17 cellular contexts compared by ENCODE assay signal in the genomic region with DNA sequence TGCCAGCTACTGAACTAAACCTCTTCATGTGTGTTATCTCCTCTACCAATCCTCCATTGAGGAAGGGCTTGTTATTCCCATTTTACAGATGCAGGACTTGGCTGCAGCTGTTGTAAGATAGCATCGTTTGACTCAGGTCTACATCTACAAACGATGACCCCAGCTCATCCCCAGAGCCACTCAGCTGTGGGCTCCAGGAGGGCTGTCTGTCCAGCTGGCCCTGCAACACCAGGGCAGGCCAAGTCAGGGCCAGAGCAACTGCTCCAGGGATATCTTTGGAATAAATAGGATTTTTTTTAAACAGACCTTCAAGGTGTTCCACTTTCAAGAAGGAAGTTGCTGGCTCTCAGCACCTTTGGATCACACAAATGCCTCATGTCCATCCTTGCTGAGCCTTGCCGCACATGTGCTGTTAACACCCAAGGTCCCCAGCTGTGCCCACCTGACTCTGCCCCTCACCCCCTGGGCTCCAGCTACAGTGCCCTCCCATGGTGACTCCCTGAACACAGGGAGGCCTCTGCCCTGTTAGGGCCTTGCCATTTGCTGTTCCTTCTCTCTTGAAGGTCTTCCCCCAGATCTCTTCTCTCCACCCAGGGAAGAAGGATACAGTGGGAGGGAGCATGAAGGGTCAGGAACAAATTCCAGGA. TPM values are rescaled to one million over a fixed set of nuclear protein-coding genes. Genes with fewer than 3 reads are reported as not detected.
"Had no signal": no experiment of that assay in that cellular context is flagged by ENCODE, and none has a peak within 500 bp of the region (broad histone marks: within the 10 kb centered on the region; RNA-seq: fewer than 3 reads in every experiment).

No MANE protein-coding gene starts in this region.

- H3K4me3 Mint-ChIP-seq: activated CD4-positive, alpha-beta T cell treated with anti-CD3 and anti-CD28 coated beads, Interleukin-2, amount 10 ng/mL, durations not matched to agents 7 days and 5 days; dendritic cell treated with granulocyte-macrophage colony-stimulating factor and Interleukin-4, amounts not matched to agents 40 ng/mL and 50 ng/mL, for 4 days; naive thymus-derived CD8-positive, alpha-beta T cell; T-helper 1 cell treated with Interleukin-12 subunit alpha and Interleukin-12 subunit beta and Interleukin-4 antibody, amounts not matched to agents 30 μg/mL and 1 μg/mL, for 36 hours; WTC11 had no signal

- H3K4me1 Mint-ChIP-seq: activated CD4-positive, alpha-beta T cell treated with anti-CD3 and anti-CD28 coated beads, Interleukin-2, amount 10 ng/mL, durations not matched to agents 7 days and 5 days; naive thymus-derived CD8-positive, alpha-beta T cell; WTC11 had no signal

- H3K27me3 Mint-ChIP-seq: naive thymus-derived CD8-positive, alpha-beta T cell had no signal

- ATAC-seq: naive thymus-derived CD8-positive, alpha-beta T cell; upper lobe of right lung; WTC11 had no signal

- H3K9me3 Mint-ChIP-seq: activated CD4-positive, alpha-beta T cell treated with anti-CD3 and anti-CD28 coated beads, Interleukin-2, amount 10 ng/mL, durations not matched to agents 7 days and 5 days; dendritic cell treated with granulocyte-macrophage colony-stimulating factor and Interleukin-4, amounts not matched to agents 40 ng/mL and 50 ng/mL, for 4 days; naive thymus-derived CD8-positive, alpha-beta T cell; T-helper 1 cell treated with Interleukin-12 subunit alpha and Interleukin-12 subunit beta and Interleukin-4 antibody, amounts not matched to agents 30 μg/mL and 1 μg/mL, for 36 hours; WTC11 had no signal

- H3K4me3 ChIP-seq: right atrium auricular region, stomach, testis, upper lobe of right lung had no signal

- H3K36me3 Mint-ChIP-seq: naive thymus-derived CD8-positive, alpha-beta T cell; WTC11 had no signal

- H3K36me3 ChIP-seq: brain microvascular endothelial cell, neutrophil, right atrium auricular region, upper lobe of right lung had no signal

- H3K27ac ChIP-seq: brain microvascular endothelial cell, epithelial cell of prostate, neutrophil, right atrium auricular region, stomach, testis, upper lobe of right lung had no signal

- DNase-seq: activated naive CD4-positive, alpha-beta T cell treated with Interleukin-2 at 50 U/mL for 16 hours; anterior cingulate cortex; brain microvascular endothelial cell; effector memory CD4-positive, alpha-beta T cell; naive thymus-derived CD8-positive, alpha-beta T cell; SIG-M5; small intestine; stomach; upper lobe of right lung had no signal

- H3K27ac Mint-ChIP-seq: activated CD4-positive, alpha-beta T cell treated with anti-CD3 and anti-CD28 coated beads, Interleukin-2, amount 10 ng/mL, durations not matched to agents 7 days and 5 days; dendritic cell treated with granulocyte-macrophage colony-stimulating factor and Interleukin-4, amounts not matched to agents 40 ng/mL and 50 ng/mL, for 4 days; naive thymus-derived CD8-positive, alpha-beta T cell; T-helper 1 cell treated with Interleukin-12 subunit alpha and Interleukin-12 subunit beta and Interleukin-4 antibody, amounts not matched to agents 30 μg/mL and 1 μg/mL, for 36 hours; WTC11 had no signal

- H3K9me3 ChIP-seq: neutrophil, right atrium auricular region, stomach, testis, upper lobe of right lung had no signal

- H3K4me1 ChIP-seq: right atrium auricular region, stomach, testis, upper lobe of right lung had no signal

RNA-seq across cellular contexts. Expression of a gene that starts 31.0 kb away (rescaled TPM):
- total RNA-seq: activated CD4-positive, alpha-beta T cell treated with anti-CD3 and anti-CD28 coated beads, Interleukin-2, amount 10 ng/mL, durations not matched to agents 7 days and 5 days; naive thymus-derived CD8-positive, alpha-beta T cell had no signal
